ENCODE assay signal across 19 cellular contexts in the genomic region with DNA sequence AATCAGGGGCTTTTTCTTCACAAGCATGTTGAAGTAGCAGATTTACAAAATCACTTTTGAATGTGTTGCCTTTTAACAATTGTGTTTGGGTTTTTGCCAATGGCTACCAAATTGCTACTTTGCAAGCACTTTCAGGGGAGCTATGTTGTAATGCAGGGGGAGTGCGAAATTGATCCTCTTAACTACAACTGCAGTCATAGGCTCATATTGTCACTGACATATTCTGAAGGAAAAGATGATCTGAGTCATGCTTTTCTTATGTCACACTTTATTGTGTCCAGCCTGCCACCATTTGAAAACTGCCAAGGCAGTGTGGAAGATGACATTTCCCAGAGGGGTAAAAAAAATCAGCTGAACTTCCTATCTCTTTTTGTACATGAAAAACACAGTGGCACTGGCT.
"Had no signal": no experiment of that assay in that cellular context is flagged by ENCODE, and none has a peak within 500 bp of the region (broad histone marks: within the 10 kb centered on the region; RNA-seq: fewer than 3 reads in every experiment).

No MANE protein-coding gene starts in this region.

- H3K27ac Mint-ChIP-seq: activated CD8-positive, alpha-beta T cell treated with anti-CD3 and anti-CD28 coated beads for 36 hours; nephron; stimulated activated naive CD8-positive, alpha-beta T cell treated with anti-CD3 and anti-CD28 coated beads, Interleukin-15, amount 100 ng/mL, for 72 hours; WTC11 had no signal

- H3K4me1 ChIP-seq: prostate gland, upper lobe of right lung had no signal

- H3K27me3 Mint-ChIP-seq: activated CD8-positive, alpha-beta T cell treated with anti-CD3 and anti-CD28 coated beads for 36 hours; stimulated activated naive CD8-positive, alpha-beta T cell treated with anti-CD3 and anti-CD28 coated beads, Interleukin-15, amount 100 ng/mL, for 72 hours had no signal

- H3K9me3 ChIP-seq: prostate gland, thoracic aorta, upper lobe of right lung had no signal

- H3K27ac ChIP-seq: cardiac muscle cell, prostate gland, thoracic aorta, upper lobe of right lung had no signal

- H3K36me3 ChIP-seq: cardiac muscle cell, prostate gland had no signal

- H3K27me3 ChIP-seq: cardiac muscle cell, upper lobe of right lung had no signal

- DNase-seq: activated CD4-positive, alpha-beta T cell treated with anti-CD3 and anti-CD28 coated beads for 4 hours; activated CD8-positive, alpha-beta memory T cell treated with anti-CD3 and anti-CD28 coated beads, Interleukin-2, amount 50 U/mL, for 4 hours; activated CD8-positive, alpha-beta T cell treated with anti-CD3 and anti-CD28 coated beads for 36 hours; activated gamma-delta T cell; activated T-cell treated with anti-CD3 and anti-CD28 coated beads, Interleukin-2, amount 50 U/mL, for 48 hours; foreskin fibroblast; head of caudate nucleus; immature natural killer cell; right cardiac atrium; small intestine; stimulated activated naive CD8-positive, alpha-beta T cell treated with anti-CD3 and anti-CD28 coated beads, Interleukin-15, amount 100 ng/mL, for 72 hours; upper lobe of right lung had no signal

- H3K4me3 Mint-ChIP-seq: activated CD8-positive, alpha-beta T cell treated with anti-CD3 and anti-CD28 coated beads for 36 hours; immature natural killer cell; nephron; stimulated activated naive CD8-positive, alpha-beta T cell treated with anti-CD3 and anti-CD28 coated beads, Interleukin-15, amount 100 ng/mL, for 72 hours; WTC11 had no signal

- H3K9me3 Mint-ChIP-seq: activated CD8-positive, alpha-beta T cell treated with anti-CD3 and anti-CD28 coated beads for 36 hours; activated naive CD4-positive, alpha-beta T cell treated with anti-CD3 and anti-CD28 coated beads, Interleukin-2, amount 50 U/mL, for 72 hours; immature natural killer cell; nephron; stimulated activated naive CD8-positive, alpha-beta T cell treated with anti-CD3 and anti-CD28 coated beads, Interleukin-15, amount 100 ng/mL, for 72 hours; WTC11 had no signal

- ATAC-seq: activated CD8-positive, alpha-beta T cell treated with anti-CD3 and anti-CD28 coated beads for 36 hours; activated naive CD4-positive, alpha-beta T cell treated with anti-CD3 and anti-CD28 coated beads, Interleukin-2, amount 50 U/mL, for 72 hours; esophagus mucosa; right cardiac atrium; stimulated activated naive CD8-positive, alpha-beta T cell treated with anti-CD3 and anti-CD28 coated beads, Interleukin-15, amount 100 ng/mL, for 72 hours; upper lobe of right lung; WTC11 had no signal

- H3K4me1 Mint-ChIP-seq: nephron; stimulated activated naive CD8-positive, alpha-beta T cell treated with anti-CD3 and anti-CD28 coated beads, Interleukin-15, amount 100 ng/mL, for 72 hours; WTC11 had no signal

- H3K4me3 ChIP-seq: cardiac muscle cell, prostate gland, thoracic aorta, upper lobe of right lung had no signal
